ENCODE assay signal across 24 cellular contexts in genomic region chr17:80494547-80494946, GRCh38. TPM values are rescaled to one million over a fixed set of nuclear protein-coding genes. Genes with fewer than 3 reads are reported as not detected.
A peak's percentile ranks its signal among the peaks of the same experiment; 100 is the strongest.
DNase-seq lines count a peak whose midpoint lies in the region; ATAC-seq and TF ChIP-seq lines count a peak whose summit lies in the region.
"Had no signal": no experiment of that assay in that cellular context is flagged by ENCODE, and none has a peak within 500 bp of the region (broad histone marks: within the 10 kb centered on the region; RNA-seq: fewer than 3 reads in every experiment).

No MANE protein-coding gene starts in this region.

- ATAC-seq in activated CD4-positive, CD25-positive, alpha-beta regulatory T cell treated with anti-CD3 and anti-CD28 coated beads, Interleukin-2, amount 50 U/mL, for 24 hours = peak; percentile 33 to 46
- ATAC-seq in natural killer cell treated with Interleukin-12 subunit alpha and Interleukin-12 subunit beta and Interleukin-15 and Interleukin-18, amount 100 ng/mL, for 72 hours = no peak
- ATAC-seq in natural killer cell (no peak), esophagus mucosa (peak; percentile 44), HG03565 (IDR thresholded peaks at IDR 0.05; ENCODE audit: unreplicated experiment) (no peak)

- no peak overlapping the region for H3K27ac Mint-ChIP-seq in natural killer cell treated with Interleukin-12 subunit alpha and Interleukin-12 subunit beta and Interleukin-15 and Interleukin-18, amount 100 ng/mL, for 72 hours
- H3K27ac Mint-ChIP-seq in natural killer cell (no peak overlapping the region), chondrocyte (ENCODE audit: unreplicated experiment) (no peak overlapping the region)
- H3K27ac Mint-ChIP-seq: CD14-positive monocyte, HFFc6 had no signal

- peaks cover 12 to 16% of the 10 kb centered on the region in 2 donors for H3K27me3 Mint-ChIP-seq in natural killer cell treated with Interleukin-12 subunit alpha and Interleukin-12 subunit beta and Interleukin-15 and Interleukin-18, amount 100 ng/mL, for 72 hours
- H3K27me3 Mint-ChIP-seq in natural killer cell (ENCODE audit: low read depth in 2 of 2) (peaks cover 5 to 17% of the 10 kb centered on the region in 2 donors), chondrocyte (ENCODE audit: low read depth) (peaks cover 6% of the 10 kb centered on the region)

- H3K4me1 Mint-ChIP-seq in natural killer cell treated with Interleukin-12 subunit alpha and Interleukin-12 subunit beta and Interleukin-15 and Interleukin-18, amount 100 ng/mL, for 72 hours (ENCODE audit: low read depth in 2 of 2) = peaks cover 4 to 10% of the 10 kb centered on the region in 2 donors
- H3K4me1 Mint-ChIP-seq in natural killer cell = peaks cover 0 to 6% of the 10 kb centered on the region in 2 donors
- peaks cover 16% of the 10 kb centered on the region for H3K4me1 Mint-ChIP-seq in chondrocyte (ENCODE audit: low read depth)
- H3K4me1 Mint-ChIP-seq: CD14-positive monocyte had no signal

- TF ChIP-seq CTCF in natural killer cell (IDR thresholded peaks at IDR 0.05) (no peak), chondrocyte (IDR thresholded peaks at IDR 0.05) (no peak)

- H3K9me3 Mint-ChIP-seq in natural killer cell treated with Interleukin-12 subunit alpha and Interleukin-12 subunit beta and Interleukin-15 and Interleukin-18, amount 100 ng/mL, for 72 hours = no peaks in the 10 kb centered on the region
- H3K9me3 Mint-ChIP-seq in natural killer cell (no peaks in the 10 kb centered on the region), chondrocyte (ENCODE audit: low read depth) (no peaks in the 10 kb centered on the region)

- H3K4me3 Mint-ChIP-seq in natural killer cell treated with Interleukin-12 subunit alpha and Interleukin-12 subunit beta and Interleukin-15 and Interleukin-18, amount 100 ng/mL, for 72 hours = no peak overlapping the region
- no peak overlapping the region for H3K4me3 Mint-ChIP-seq in natural killer cell
- no peak overlapping the region for H3K4me3 Mint-ChIP-seq in chondrocyte (ENCODE audit: unreplicated experiment)
- H3K4me3 Mint-ChIP-seq: CD14-positive monocyte, HFFc6 had no signal

- intact Hi-C loops in natural killer cell (cut with micrococcal nuclease) = no loop called here

- no peaks in the 10 kb centered on the region for H3K36me3 Mint-ChIP-seq in natural killer cell treated with Interleukin-12 subunit alpha and Interleukin-12 subunit beta and Interleukin-15 and Interleukin-18, amount 100 ng/mL, for 72 hours
- no peaks in the 10 kb centered on the region for H3K36me3 Mint-ChIP-seq in natural killer cell
- H3K36me3 Mint-ChIP-seq in chondrocyte (ENCODE audit: low read depth) = no peaks in the 10 kb centered on the region
- H3K36me3 Mint-ChIP-seq: CD14-positive monocyte had no signal

- no peak for DNase-seq in activated CD4-positive, CD25-positive, alpha-beta regulatory T cell (lab: John Stamatoyannopoulos, UW)
- peak; percentile 20 for DNase-seq in natural killer cell treated with Interleukin-12 subunit alpha and Interleukin-12 subunit beta and Interleukin-15 and Interleukin-18, amount 100 ng/mL, for 72 hours (ENCODE audit: low spot score)
- DNase-seq in natural killer cell (no peak), chondrocyte (ENCODE audit: low spot score) (no peak)
- DNase-seq: ACHN, BE2C, Calu3, DMS79 treated with DMSO at 0.1 percent for 48 hours, HFFc6, KG1, MG63, NCI-H1105 treated with DMSO at 0.1 percent for 48 hours, NCI-H146, NCI-H1930, NCI-H2107, NCI-H446, NCI-H524 treated with DMSO at 0.1 percent for 48 hours, NCI-H82, RPMI8226, SHP77 had no signal

RNA-seq across cellular contexts. Expression of gene NPTX1, which starts 18.1 kb away (rescaled TPM):
- total RNA-seq in natural killer cell treated with Interleukin-12 subunit alpha and Interleukin-12 subunit beta and Interleukin-15 and Interleukin-18, amount 100 ng/mL, for 72 hours = under 1 TPM; 0.38 to 0.92 TPM
- 1 to 10 TPM; 1.0 to 2.2 (median 2.2) TPM for total RNA-seq in natural killer cell
- not detected for total RNA-seq in esophagus mucosa
- 16.1 to 20.3 TPM (median 16.5 TPM) in 3 replicates for total RNA-seq in chondrocyte

RNA-seq across cellular contexts. Expression of gene RPTOR, which starts 50.1 kb away (rescaled TPM):
- total RNA-seq in natural killer cell treated with Interleukin-12 subunit alpha and Interleukin-12 subunit beta and Interleukin-15 and Interleukin-18, amount 100 ng/mL, for 72 hours = 10 to 100 TPM; 44.1 to 92.4 TPM
- 10 to 100 TPM; 49.2 to 63.6 (median 55.4) TPM for total RNA-seq in natural killer cell
- total RNA-seq in esophagus mucosa = 14.9 TPM
- 30.7 to 44.8 TPM (median 30.9 TPM) in 3 replicates for total RNA-seq in chondrocyte

Comparison
In these comparisons a context has a peak if more than half of its experiments do, and no peak if none do; other contexts are left out.
1. ATAC-seq: peak in activated CD4-positive, CD25-positive, alpha-beta regulatory T cell treated with anti-CD3 and anti-CD28 coated beads, Interleukin-2, amount 50 U/mL, for 24 hours (2 of 2) and esophagus mucosa (single experiment); none in natural killer cell treated with Interleukin-12 subunit alpha and Interleukin-12 subunit beta and Interleukin-15 and Interleukin-18, amount 100 ng/mL, for 72 hours (0 of 2), natural killer cell (0 of 3) and HG03565 (single experiment).